9 cellular contexts compared by ENCODE assay signal in genomic region chr17:31582151-31582907, GRCh38.
A peak's percentile ranks its signal among the peaks of the same experiment; 100 is the strongest.
DNase-seq lines count a peak whose midpoint lies in the region; ATAC-seq and TF ChIP-seq lines count a peak whose summit lies in the region.
"Had no signal": no experiment of that assay in that cellular context is flagged by ENCODE, and none has a peak within 500 bp of the region (broad histone marks: within the 10 kb centered on the region; RNA-seq: fewer than 3 reads in every experiment).

No MANE protein-coding gene starts in this region.

- no peaks in the 10 kb centered on the region for H3K27me3 ChIP-seq in PC-3 (ENCODE audit: low read length)

- peak overlapping the region; percentile 25 for H3K4me3 Mint-ChIP-seq in natural killer cell treated with Interleukin-12 subunit alpha and Interleukin-12 subunit beta and Interleukin-15 and Interleukin-18, amount 100 ng/mL, for 72 hours

- no peaks in the 10 kb centered on the region for H3K36me3 ChIP-seq in PC-3 (ENCODE audit: low read depth, low read length)

- no peak overlapping the region for H3K4me3 ChIP-seq in PC-3 (ENCODE audit: low read length)

- H3K36me3 Mint-ChIP-seq in natural killer cell treated with Interleukin-12 subunit alpha and Interleukin-12 subunit beta and Interleukin-15 and Interleukin-18, amount 100 ng/mL, for 72 hours, result no peaks in the 10 kb centered on the region

- H3K4me1 Mint-ChIP-seq in natural killer cell treated with Interleukin-12 subunit alpha and Interleukin-12 subunit beta and Interleukin-15 and Interleukin-18, amount 100 ng/mL, for 72 hours (ENCODE audit: low read depth in 2 of 2), result peaks cover 15 to 18% of the 10 kb centered on the region in 2 donors

- H3K9me3 Mint-ChIP-seq in natural killer cell treated with Interleukin-12 subunit alpha and Interleukin-12 subunit beta and Interleukin-15 and Interleukin-18, amount 100 ng/mL, for 72 hours, result no peaks in the 10 kb centered on the region

- POLR2A ChIA-PET in PC-3 (lab: Charles Lee; ENCODE audit: unreplicated experiment), result no interaction called here

- ATAC-seq in natural killer cell treated with Interleukin-12 subunit alpha and Interleukin-12 subunit beta and Interleukin-15 and Interleukin-18, amount 100 ng/mL, for 72 hours, result peak in 1 of 2 donors; percentile 62
- ATAC-seq in PC-3 (no peak), GM18519 (IDR thresholded peaks at IDR 0.05; ENCODE audit: low FRiP score, unreplicated experiment) (no peak), GM21576 (IDR thresholded peaks at IDR 0.05; ENCODE audit: unreplicated experiment) (no peak)

- no peaks in the 10 kb centered on the region for H4K20me1 ChIP-seq in PC-3 (ENCODE audit: low read length)

- no peak overlapping the region for H3K4me2 ChIP-seq in PC-3 (ENCODE audit: low read length)

- in situ Hi-C loops in KBM-7 (cut with MboI; ENCODE audit: low pct_unique_long_range_greater_than_20kb, low sequenced_read_pairs), result no loop called here

- H3K27ac ChIP-seq in PC-3 (ENCODE audit: low read length), result no peak overlapping the region

- CTCF ChIA-PET in PC-3 (lab: Charles Lee), result no interaction called here

- no TSS peak for BruUV-seq in PC-3 (replicated peaks; lab: Mats Ljungman, UMichigan)

- no peak for TF ChIP-seq CTCF in PC-3 (conservative IDR thresholded peaks at IDR 0.05; ENCODE audit: low read depth, low read length)

- intact Hi-C loops in PC-3 (cut with micrococcal nuclease), result no loop called here

- H2AFZ ChIP-seq in PC-3 (ENCODE audit: low read length), result no peak overlapping the region

- DNase-seq in AG20443 (ENCODE audit: low spot score), result peak; percentile 56
- DNase-seq in KBM-7, result peak; percentile 47
- peak; percentile 46 for DNase-seq in dedifferentiated amniotic fluid mesenchymal stem cell (ENCODE audit: extremely low spot score)
- DNase-seq in natural killer cell treated with Interleukin-12 subunit alpha and Interleukin-12 subunit beta and Interleukin-15 and Interleukin-18, amount 100 ng/mL, for 72 hours (ENCODE audit: low spot score), result peak; percentile 58
- no peak for DNase-seq in PC-3
- DNase-seq in T-helper 9 cell, result no peak
- DNase-seq: cortex of kidney had no signal

- peaks cover 42% of the 10 kb centered on the region for H3K4me1 ChIP-seq in PC-3 (ENCODE audit: insufficient read depth, low read length)

- H3K27me3 Mint-ChIP-seq in natural killer cell treated with Interleukin-12 subunit alpha and Interleukin-12 subunit beta and Interleukin-15 and Interleukin-18, amount 100 ng/mL, for 72 hours, result no peaks in the 10 kb centered on the region

- H3K9ac ChIP-seq in PC-3 (ENCODE audit: low read length), result no peak overlapping the region

- H3K9me3 ChIP-seq in PC-3 (ENCODE audit: low read length), result no peaks in the 10 kb centered on the region

- no peaks in the 10 kb centered on the region for H3K79me2 ChIP-seq in PC-3 (ENCODE audit: low read length)

- peak overlapping the region; percentile 39 to 79 for H3K27ac Mint-ChIP-seq in natural killer cell treated with Interleukin-12 subunit alpha and Interleukin-12 subunit beta and Interleukin-15 and Interleukin-18, amount 100 ng/mL, for 72 hours

- no peaks in the 10 kb centered on the region for H3K9me2 ChIP-seq in PC-3 (replicated peaks; ENCODE audit: low read length)

- no peaks in the 10 kb centered on the region for H3F3A ChIP-seq in PC-3 (ENCODE audit: low read length, unreplicated experiment)

Comparison
In these comparisons a context has a peak if more than half of its experiments do, and no peak if none do; other contexts are left out.
1. DNase-seq: peak in AG20443 (single experiment), KBM-7 (single experiment), dedifferentiated amniotic fluid mesenchymal stem cell (single experiment) and natural killer cell treated with Interleukin-12 subunit alpha and Interleukin-12 subunit beta and Interleukin-15 and Interleukin-18, amount 100 ng/mL, for 72 hours (single experiment); none in PC-3 (single experiment) and T-helper 9 cell (single experiment).